ENCODE assay signal across 1 cellular context in the genomic region with DNA sequence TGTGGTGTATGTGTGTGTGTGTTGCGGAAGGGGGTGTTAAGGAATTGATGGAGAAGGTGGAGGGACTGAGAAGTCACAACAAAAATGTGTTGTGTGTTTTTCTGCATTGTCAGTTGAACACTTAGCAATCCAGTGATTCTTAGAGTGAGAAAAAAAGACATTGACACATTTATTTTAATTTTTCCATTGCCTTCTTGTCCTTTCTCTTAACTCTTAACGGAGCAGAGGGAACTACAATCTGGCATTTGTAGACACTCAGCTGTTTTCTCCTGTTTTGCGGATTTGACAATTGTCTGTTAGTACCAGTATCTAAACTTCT.
TF ChIP-seq lines count a peak whose summit lies in the region.

No MANE protein-coding gene starts in this region.

TF ChIP-seq in GM23338, 12 proteins besides CTCF, POLR2A, EP300 and RAD21 (continued from another document):
- TF ChIP-seq, protein P1, sequence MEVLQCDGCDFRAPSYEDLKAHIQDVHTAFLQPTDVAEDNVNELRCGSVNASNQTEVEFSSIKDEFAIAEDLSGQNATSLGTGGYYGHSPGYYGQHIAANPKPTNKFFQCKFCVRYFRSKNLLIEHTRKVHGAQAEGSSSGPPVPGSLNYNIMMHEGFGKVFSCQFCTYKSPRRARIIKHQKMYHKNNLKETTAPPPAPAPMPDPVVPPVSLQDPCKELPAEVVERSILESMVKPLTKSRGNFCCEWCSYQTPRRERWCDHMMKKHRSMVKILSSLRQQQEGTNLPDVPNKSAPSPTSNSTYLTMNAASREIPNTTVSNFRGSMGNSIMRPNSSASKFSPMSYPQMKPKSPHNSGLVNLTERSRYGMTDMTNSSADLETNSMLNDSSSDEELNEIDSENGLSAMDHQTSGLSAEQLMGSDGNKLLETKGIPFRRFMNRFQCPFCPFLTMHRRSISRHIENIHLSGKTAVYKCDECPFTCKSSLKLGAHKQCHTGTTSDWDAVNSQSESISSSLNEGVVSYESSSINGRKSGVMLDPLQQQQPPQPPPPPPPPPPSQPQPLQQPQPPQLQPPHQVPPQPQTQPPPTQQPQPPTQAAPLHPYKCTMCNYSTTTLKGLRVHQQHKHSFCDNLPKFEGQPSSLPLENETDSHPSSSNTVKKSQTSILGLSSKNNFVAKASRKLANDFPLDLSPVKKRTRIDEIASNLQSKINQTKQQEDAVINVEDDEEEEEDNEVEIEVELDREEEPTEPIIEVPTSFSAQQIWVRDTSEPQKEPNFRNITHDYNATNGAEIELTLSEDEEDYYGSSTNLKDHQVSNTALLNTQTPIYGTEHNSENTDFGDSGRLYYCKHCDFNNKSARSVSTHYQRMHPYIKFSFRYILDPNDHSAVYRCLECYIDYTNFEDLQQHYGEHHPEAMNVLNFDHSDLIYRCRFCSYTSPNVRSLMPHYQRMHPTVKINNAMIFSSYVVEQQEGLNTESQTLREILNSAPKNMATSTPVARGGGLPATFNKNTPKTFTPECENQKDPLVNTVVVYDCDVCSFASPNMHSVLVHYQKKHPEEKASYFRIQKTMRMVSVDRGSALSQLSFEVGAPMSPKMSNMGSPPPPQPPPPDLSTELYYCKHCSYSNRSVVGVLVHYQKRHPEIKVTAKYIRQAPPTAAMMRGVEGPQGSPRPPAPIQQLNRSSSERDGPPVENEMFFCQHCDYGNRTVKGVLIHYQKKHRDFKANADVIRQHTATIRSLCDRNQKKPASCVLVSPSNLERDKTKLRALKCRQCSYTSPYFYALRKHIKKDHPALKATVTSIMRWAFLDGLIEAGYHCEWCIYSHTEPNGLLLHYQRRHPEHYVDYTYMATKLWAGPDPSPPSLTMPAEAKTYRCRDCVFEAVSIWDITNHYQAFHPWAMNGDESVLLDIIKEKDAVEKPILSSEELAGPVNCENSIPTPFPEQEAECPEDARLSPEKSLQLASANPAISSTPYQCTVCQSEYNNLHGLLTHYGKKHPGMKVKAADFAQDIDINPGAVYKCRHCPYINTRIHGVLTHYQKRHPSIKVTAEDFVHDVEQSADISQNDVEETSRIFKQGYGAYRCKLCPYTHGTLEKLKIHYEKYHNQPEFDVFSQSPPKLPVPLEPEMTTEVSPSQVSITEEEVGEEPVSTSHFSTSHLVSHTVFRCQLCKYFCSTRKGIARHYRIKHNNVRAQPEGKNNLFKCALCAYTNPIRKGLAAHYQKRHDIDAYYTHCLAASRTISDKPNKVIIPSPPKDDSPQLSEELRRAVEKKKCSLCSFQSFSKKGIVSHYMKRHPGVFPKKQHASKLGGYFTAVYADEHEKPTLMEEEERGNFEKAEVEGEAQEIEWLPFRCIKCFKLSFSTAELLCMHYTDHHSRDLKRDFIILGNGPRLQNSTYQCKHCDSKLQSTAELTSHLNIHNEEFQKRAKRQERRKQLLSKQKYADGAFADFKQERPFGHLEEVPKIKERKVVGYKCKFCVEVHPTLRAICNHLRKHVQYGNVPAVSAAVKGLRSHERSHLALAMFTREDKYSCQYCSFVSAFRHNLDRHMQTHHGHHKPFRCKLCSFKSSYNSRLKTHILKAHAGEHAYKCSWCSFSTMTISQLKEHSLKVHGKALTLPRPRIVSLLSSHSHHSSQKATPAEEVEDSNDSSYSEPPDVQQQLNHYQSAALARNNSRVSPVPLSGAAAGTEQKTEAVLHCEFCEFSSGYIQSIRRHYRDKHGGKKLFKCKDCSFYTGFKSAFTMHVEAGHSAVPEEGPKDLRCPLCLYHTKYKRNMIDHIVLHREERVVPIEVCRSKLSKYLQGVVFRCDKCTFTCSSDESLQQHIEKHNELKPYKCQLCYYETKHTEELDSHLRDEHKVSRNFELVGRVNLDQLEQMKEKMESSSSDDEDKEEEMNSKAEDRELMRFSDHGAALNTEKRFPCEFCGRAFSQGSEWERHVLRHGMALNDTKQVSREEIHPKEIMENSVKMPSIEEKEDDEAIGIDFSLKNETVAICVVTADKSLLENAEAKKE (CRISPR knock-in tag; IDR thresholded peaks at IDR 0.05), result no peak
- no peak for TF ChIP-seq JUNB (IDR thresholded peaks at IDR 0.05; ENCODE audit: unreplicated experiment)
